8 cellular contexts compared by ENCODE assay signal in the genomic region with DNA sequence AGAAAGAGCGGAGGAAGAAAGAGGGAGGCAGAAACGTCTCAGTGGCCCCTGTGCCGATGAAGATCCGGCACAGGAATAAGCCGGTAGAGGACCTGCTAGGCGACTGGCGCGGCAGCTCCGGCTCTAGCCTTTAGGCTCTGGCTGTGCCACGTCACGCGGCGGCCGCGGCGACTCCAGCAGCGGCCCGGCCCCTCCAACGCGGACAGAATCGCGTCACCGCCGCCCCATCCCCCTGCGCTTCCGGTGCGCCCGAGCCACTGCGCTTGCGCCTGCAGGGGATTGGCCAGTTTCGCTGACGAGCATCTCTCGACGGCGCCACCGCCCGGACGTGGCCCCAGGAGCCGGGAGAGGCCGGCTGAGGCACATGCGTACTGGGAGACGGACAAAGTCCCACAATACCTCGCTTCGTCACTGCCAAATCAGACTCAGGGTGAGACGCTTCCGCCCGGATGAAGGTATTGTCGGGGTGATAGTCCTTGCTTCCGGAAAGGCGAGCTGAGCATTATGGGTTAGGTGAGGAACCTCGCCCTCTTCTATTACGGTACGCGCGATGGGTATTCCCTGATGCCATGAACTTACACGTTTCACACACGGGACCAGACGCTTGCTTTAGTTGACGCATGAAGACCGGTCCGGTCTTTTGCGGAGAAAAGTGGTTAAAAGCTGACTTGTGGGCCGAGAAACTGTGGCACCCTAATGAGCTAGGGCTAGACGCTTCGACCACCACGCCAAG. TPM values are rescaled to one million over a fixed set of nuclear protein-coding genes. Genes with fewer than 3 reads are reported as not detected.
DNase-seq lines count a peak whose midpoint lies in the region; ATAC-seq, FAIRE-seq and TF ChIP-seq lines count a peak whose summit lies in the region.

A gene (minus strand): TSS at position 105 of the 733 bp plus-strand sequence. CDS start 204 bp downstream, outside the sequence.

- no peak within 1 kb of the TSS for H2BK120ac ChIP-seq in H1 (replicated peaks; ENCODE audit: low read depth, low read length)

- peak within 1 kb of the TSS; percentile 89; the same call in 1 of the 2 replicates for H2AFZ ChIP-seq in H1 (ENCODE audit: low read length)

- peak within 1 kb of the TSS; percentile 81 for H3K18ac ChIP-seq in H1 (ENCODE audit: extremely low read depth, low read length)

- no peak within 1 kb of the TSS for H2BK20ac ChIP-seq in H1 (ENCODE audit: low read length)

- H3K27ac ChIP-seq in H1 (ENCODE audit: low read depth, low read length): peak within 1 kb of the TSS; percentile 99

- ATAC-seq in GM21381 (IDR thresholded peaks at IDR 0.05; ENCODE audit: unreplicated experiment) (peak; percentile 92), memory B cell (ENCODE audit: low read depth) (peak; percentile 81)
- ATAC-seq in activated CD8-positive, alpha-beta memory T cell treated with anti-CD3 and anti-CD28 coated beads, Interleukin-2, amount 10 ng/mL, durations not matched to agents 7 days and 5 days: peak; percentile 92

- H3K4me1 ChIP-seq in NT2/D1 (ENCODE audit: insufficient read depth, insufficient read length) (no peaks in the 10 kb centered on the region), H1 (replicated peaks in 1 of 4; ENCODE audit: control insufficient read depth in 3 of 4, insufficient read depth in 4 of 4, low read length in 3 of 4) (peaks cover 0 to 5% (median 1%) of the 10 kb centered on the region in 4 experiments; a peak in 3 of 7 replicates)

- H3K9ac ChIP-seq in NT2/D1 (ENCODE audit: insufficient read length, low read depth) (peak within 1 kb of the TSS; percentile 98), H1 (replicated peaks in 1 of 4; ENCODE audit: extremely low read depth in 1 of 4, low read depth in 3 of 4, low read length in 3 of 4) (peak within 1 kb of the TSS; percentile 88 to 99 (median 98))

- peak within 1 kb of the TSS; percentile 97; the same call in 1 of the 2 replicates for H4K8ac ChIP-seq in H1 (ENCODE audit: extremely low read depth, insufficient read depth, low read length)

- FAIRE-seq in H1 (lab: Jason Lieb, UNC): peak; percentile 93

- H3K56ac ChIP-seq in H1 (replicated peaks; ENCODE audit: insufficient read length, low read depth, low read length): peak within 1 kb of the TSS; percentile 90

- H3K27ac Mint-ChIP-seq in activated CD8-positive, alpha-beta memory T cell treated with anti-CD3 and anti-CD28 coated beads, Interleukin-2, amount 10 ng/mL, durations not matched to agents 7 days and 5 days: peak within 1 kb of the TSS; percentile 98
- H3K27ac Mint-ChIP-seq in memory B cell: peak within 1 kb of the TSS; percentile 100

- H4K91ac ChIP-seq in H1 (replicated peaks; ENCODE audit: insufficient read length, low read length): peak within 1 kb of the TSS; percentile 89

- H3K79me1 ChIP-seq in H1 (ENCODE audit: low read depth, low read length): peaks cover 2% of the 10 kb centered on the region; the same call in 1 of the 2 replicates

- peaks cover 35 to 48% of the 10 kb centered on the region in 2 experiments for H3K79me2 ChIP-seq in H1 (ENCODE audit: control insufficient read depth in 1 of 2, insufficient read depth in 2 of 2, low read length in 2 of 2)

- H3K27me3 ChIP-seq in NT2/D1 (ENCODE audit: insufficient read depth, insufficient read length) (no peaks in the 10 kb centered on the region), H1 (replicated peaks in 1 of 4; ENCODE audit: control insufficient read depth in 3 of 4, extremely low read depth in 1 of 4, insufficient read depth in 3 of 4, low read length in 3 of 4) (no peaks in the 10 kb centered on the region)

- TF ChIP-seq RAD21 in H1 (IDR thresholded peaks at IDR 0.05 in 1 of 2, conservative IDR thresholded peaks at IDR 0.05 in 1 of 2; ENCODE audit: low read depth in 2 of 2, low read length in 2 of 2): peak in 1 of 2 experiments; percentile 11; a peak in 2 of 4 replicates

- peak; percentile 99 for DNase-seq in Caki2 (ENCODE audit: low read depth)
- DNase-seq in HUDEP-2 (lab: John Stamatoyannopoulos, UW; ENCODE audit: unreplicated experiment in 76 of 76): peak; percentile 26 to 100 (median 98)
- peak; percentile 99 for DNase-seq in NT2/D1 (ENCODE audit: low read depth, low spot score)
- peak; percentile 100 for DNase-seq in activated CD8-positive, alpha-beta memory T cell treated with anti-CD3 and anti-CD28 coated beads, Interleukin-2, amount 10 ng/mL, durations not matched to agents 7 days and 5 days
- DNase-seq in H1 (ENCODE audit: low read depth in 1 of 2, low spot score in 2 of 2): peak; percentile 99
- peak; percentile 98 to 99 for DNase-seq in memory B cell (ENCODE audit: low spot score in 2 of 2)
- DNase-seq in stimulated activated CD8-positive, alpha-beta memory T cell treated with anti-CD3 and anti-CD28 coated beads, Interleukin-12 subunit alpha, Interleukin-12 subunit beta, amount 100 ng/mL, for 24 hours (ENCODE audit: extremely low read depth): peak; percentile 96

- H3K23me2 ChIP-seq in H1 (ENCODE audit: low read depth, low read length): peaks cover 7% of the 10 kb centered on the region; the same call in 1 of the 2 replicates

- H3K4me2 ChIP-seq in H1 (ENCODE audit: insufficient read depth in 1 of 2, low read depth in 2 of 2, low read length in 2 of 2): peak within 1 kb of the TSS; percentile 65 to 82

- H2BK15ac ChIP-seq in H1 (ENCODE audit: low read length): no peak within 1 kb of the TSS; the same call in 1 of the 2 replicates

- H2AK5ac ChIP-seq in H1 (ENCODE audit: low read depth, low read length): peak within 1 kb of the TSS; percentile 93; the same call in 1 of the 2 replicates

- peak; percentile 91 to 96 for TF ChIP-seq POLR2A in H1 (IDR thresholded peaks at IDR 0.05; ENCODE audit: control extremely low read depth in 1 of 2, low read depth in 2 of 2, low read length in 2 of 2)

- H3K9me3 ChIP-seq in NT2/D1 (ENCODE audit: insufficient read depth, low read length) (no peaks in the 10 kb centered on the region), H1 (ENCODE audit: insufficient read depth in 2 of 2, low read depth in 1 of 2, low read length in 1 of 2) (no peaks in the 10 kb centered on the region)

- H4K5ac ChIP-seq in H1 (ENCODE audit: insufficient read length, low read depth, low read length): peak within 1 kb of the TSS; percentile 82

- H2BK5ac ChIP-seq in H1 (ENCODE audit: low read depth, low read length): peak within 1 kb of the TSS; percentile 98

- H3K36me3 ChIP-seq in NT2/D1 (ENCODE audit: insufficient read depth, insufficient read length, low read length) (peaks cover 48% of the 10 kb centered on the region), H1 (ENCODE audit: control insufficient read depth in 2 of 4, insufficient read depth in 4 of 4, low read length in 3 of 4) (no peaks in the 10 kb centered on the region; a peak in 1 of 8 replicates)

- CTCF ChIA-PET in activated CD8-positive, alpha-beta memory T cell treated with anti-CD3 and anti-CD28 coated beads, Interleukin-2, amount 10 ng/mL, durations not matched to agents 7 days and 5 days (lab: Charles Lee): interaction anchor here (1.1 to 2.8 kb wide), 5 partner anchors 42 to 200 kb away, joined by 3 to 18 read pairs (median 4); a partner anchor contains a TSS
- CTCF ChIA-PET in H1 (lab: Charles Lee; ENCODE audit: partially characterized antibody): interaction anchor here (1.0 kb wide), 1 partner anchor 25 kb away, joined by 3 read pairs; no protein-coding TSS in a partner anchor

- in situ Hi-C loops in Caki2 (cut with HindIII; ENCODE audit: low pct_unique_long_range_greater_than_20kb, low sequenced_read_pairs): no loop called here

- H3K27me3 Mint-ChIP-seq in activated CD8-positive, alpha-beta memory T cell treated with anti-CD3 and anti-CD28 coated beads, Interleukin-2, amount 10 ng/mL, durations not matched to agents 7 days and 5 days: no peaks in the 10 kb centered on the region
- no peaks in the 10 kb centered on the region for H3K27me3 Mint-ChIP-seq in memory B cell

- TF ChIP-seq CTCF in H1 (IDR thresholded peaks at IDR 0.05; ENCODE audit: control extremely low read depth in 1 of 3, insufficient read depth in 1 of 3, low read depth in 1 of 3, low read length in 3 of 3): peak in 2 of 3 experiments; percentile 18 to 25; a peak in 3 of 4 replicates

- WGBS in H1 (ENCODE audit: extremely low coverage in 1 of 2, insufficient coverage in 1 of 2, insufficient read length in 1 of 2, insufficient replicate concordance in 2 of 2, low coverage in 1 of 2, low lambda C conversion rate in 2 of 2, missing lambda C conversion rate in 1 of 2), 2 experiments: 1% methylated on average over 64 of the region's 66 CpGs; no CpG with 5 or more reads in 1 of the 2 experiments

- H3K4me3 ChIP-seq in NT2/D1 (ENCODE audit: insufficient read length, low read depth) (peak within 1 kb of the TSS; percentile 95), H1 (ENCODE audit: extremely low read depth in 1 of 4, insufficient read depth in 2 of 4, low read depth in 3 of 4, low read length in 4 of 4) (peak within 1 kb of the TSS; percentile 82 to 98 (median 88))

- POLR2A ChIA-PET in H1 (lab: Charles Lee; ENCODE audit: partially characterized antibody): interaction anchor here (0.5 to 5.0 kb wide), 21 partner anchors 10 to 305 kb away, joined by 3 to 43 read pairs (median 4); a partner anchor contains a TSS

- peaks cover 32% of the 10 kb centered on the region for H3K4me1 Mint-ChIP-seq in activated CD8-positive, alpha-beta memory T cell treated with anti-CD3 and anti-CD28 coated beads, Interleukin-2, amount 10 ng/mL, durations not matched to agents 7 days and 5 days
- H3K4me1 Mint-ChIP-seq in memory B cell: peaks cover 22% of the 10 kb centered on the region

- peak within 1 kb of the TSS; percentile 92 for H3K4me3 Mint-ChIP-seq in activated CD8-positive, alpha-beta memory T cell treated with anti-CD3 and anti-CD28 coated beads, Interleukin-2, amount 10 ng/mL, durations not matched to agents 7 days and 5 days
- H3K4me3 Mint-ChIP-seq in memory B cell: peak within 1 kb of the TSS; percentile 95

- H3K14ac ChIP-seq in H1 (ENCODE audit: insufficient read length): no peak within 1 kb of the TSS

- H4K20me1 ChIP-seq in H1 (replicated peaks in 1 of 2; ENCODE audit: control insufficient read depth in 1 of 2, insufficient read depth in 2 of 2, low read length in 2 of 2): peaks cover 10 to 12% of the 10 kb centered on the region in 2 experiments

- no peak within 1 kb of the TSS for H3K4ac ChIP-seq in H1 (replicated peaks; ENCODE audit: insufficient read length, low read depth, low read length)

- TF ChIP-seq EP300 in H1 (IDR thresholded peaks at IDR 0.05; ENCODE audit: borderline replicate concordance in 1 of 2, low read depth in 2 of 2, low read length in 2 of 2): peak in 1 of 2 experiments; percentile 82; a peak in 1 of 3 replicates

- H3K23ac ChIP-seq in H1 (ENCODE audit: insufficient read length): no peak within 1 kb of the TSS

- peaks cover 17% of the 10 kb centered on the region for H3K36me3 Mint-ChIP-seq in activated CD8-positive, alpha-beta memory T cell treated with anti-CD3 and anti-CD28 coated beads, Interleukin-2, amount 10 ng/mL, durations not matched to agents 7 days and 5 days
- H3K36me3 Mint-ChIP-seq in memory B cell: peaks cover 8% of the 10 kb centered on the region

- H3K9me3 Mint-ChIP-seq in activated CD8-positive, alpha-beta memory T cell treated with anti-CD3 and anti-CD28 coated beads, Interleukin-2, amount 10 ng/mL, durations not matched to agents 7 days and 5 days (ENCODE audit: low read depth): no peaks in the 10 kb centered on the region
- peaks cover 2% of the 10 kb centered on the region for H3K9me3 Mint-ChIP-seq in memory B cell

- H2BK12ac ChIP-seq in H1 (ENCODE audit: low read depth, low read length): peak within 1 kb of the TSS; percentile 90; the same call in 1 of the 2 replicates

RNA-seq across cellular contexts. Expression of the gene that starts here (rescaled TPM):
- 108 and 148 TPM in 2 replicates for total RNA-seq in Caki2 (2014; rRNA removed; shearing (Covaris generic); ENCODE audit: low replicate concordance)
- 10 to 100 TPM; 51.3 to 61.6 TPM for total RNA-seq in activated CD8-positive, alpha-beta memory T cell treated with anti-CD3 and anti-CD28 coated beads, Interleukin-2, amount 10 ng/mL, durations not matched to agents 7 days and 5 days
- total RNA-seq in H1 (2021; fragmentation: NEBNext Ultra II Directional; extraction: Animal tissue kit (Norgen Biotek cat#: 25700)): 137 and 138 TPM in 2 replicates
- 165 and 173 TPM in 2 replicates for polyA plus RNA-seq in H1 (2011; rRNA removed)
- 141 TPM for polyA plus RNA-seq in H1 (2011; cell fraction: cytosol; rRNA removed)
- polyA plus RNA-seq in H1 (2011; cell fraction: nucleus; rRNA removed): 205 TPM
- polyA plus RNA-seq in H1 (2012, experiment 1 of 2): 107 to 127 TPM (median 114 TPM) in 4 replicates
- 60.7 TPM for polyA plus RNA-seq in H1 (2012, experiment 2 of 2)
- polyA plus RNA-seq in H1 (2013, experiment 1 of 2): 112 TPM
- 112 TPM for polyA plus RNA-seq in H1 (2013, experiment 2 of 2)
- polyA minus RNA-seq in H1 (2011; rRNA and poly(A)+ RNA removed): 212 and 226 TPM in 2 replicates
- 74.6 TPM for polyA minus RNA-seq in H1 (2011; cell fraction: cytosol; rRNA and poly(A)+ RNA removed)
- 181 TPM for polyA minus RNA-seq in H1 (2011; cell fraction: nucleus; rRNA and poly(A)+ RNA removed)

Comparison
In these comparisons a context has a peak if more than half of its experiments do, and no peak if none do; other contexts are left out.
1. Peak in every context shown above with its lines: DNase-seq, ATAC-seq, H3K4me3 ChIP-seq and H3K27ac ChIP-seq.